Comparison of ENCODE assay signal across 8 cellular contexts in the genomic region with DNA sequence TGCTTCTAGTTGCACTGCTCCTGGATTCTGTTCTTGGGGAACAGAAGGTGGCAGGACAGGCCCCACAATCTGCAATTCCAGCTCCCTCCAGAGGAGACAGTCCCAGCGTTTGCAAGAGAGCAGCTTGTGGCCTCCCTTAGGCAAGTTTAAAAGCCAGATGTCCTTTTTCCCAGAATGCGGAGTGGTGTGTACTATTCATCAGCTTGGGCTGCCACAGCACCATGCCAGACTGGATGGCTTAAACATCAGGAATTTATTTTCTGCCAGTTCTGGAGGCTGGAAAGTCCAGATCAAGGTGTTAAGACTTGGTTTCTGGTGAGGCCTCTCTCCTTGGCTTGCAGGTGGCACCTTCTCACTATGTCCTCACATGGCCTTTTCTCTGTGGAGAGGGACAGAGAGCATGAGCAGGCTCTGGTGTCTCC. TPM values are rescaled to one million over a fixed set of nuclear protein-coding genes. Genes with fewer than 3 reads are reported as not detected.
DNase-seq lines count a peak whose midpoint lies in the region; ATAC-seq and TF ChIP-seq lines count a peak whose summit lies in the region.

No MANE protein-coding gene starts in this region.

- TF ChIP-seq CTCF in astrocyte of the cerebellum (IDR thresholded peaks at IDR 0.05; ENCODE audit: low read depth, low read length, missing control alignments) (peak; percentile 69), neural cell (IDR thresholded peaks at IDR 0.05; ENCODE audit: poor library complexity, severe bottlenecking) (peak; percentile 40), sigmoid colon (IDR thresholded peaks at IDR 0.05) (no peak)

- H3F3A ChIP-seq in neural cell (ENCODE audit: insufficient read depth, low read length, poor library complexity, severe bottlenecking), result peaks cover 5% of the 10 kb centered on the region

- no peaks in the 10 kb centered on the region for H4K20me1 ChIP-seq in neural cell (ENCODE audit: insufficient read depth)

- ATAC-seq in left lobe of liver (no peak), HG03175 (IDR thresholded peaks at IDR 0.05; ENCODE audit: unreplicated experiment) (no peak)

- peak; percentile 7 for DNase-seq in NOMO-1 treated with dmso at 0.1 percent for 144 hours (lab: John Stamatoyannopoulos, UW; ENCODE audit: unreplicated experiment)
- no peak for DNase-seq in NOMO-1 treated with DMSO at 0.1 percent for 48 hours (lab: John Stamatoyannopoulos, UW; ENCODE audit: unreplicated experiment)
- DNase-seq in MG63, result peak; percentile 23
- no peak for DNase-seq in astrocyte of the cerebellum (ENCODE audit: low read depth)
- no peak for DNase-seq in left lobe of liver (ENCODE audit: low spot score)
- no peak for DNase-seq in sigmoid colon

- no peak overlapping the region for H3K9ac ChIP-seq in neural cell (ENCODE audit: low read length)

- peaks cover 0 to 17% (median 13%) of the 10 kb centered on the region in 4 donors for H3K4me1 ChIP-seq in sigmoid colon

- H3K79me2 ChIP-seq in neural cell (replicated peaks; ENCODE audit: insufficient read depth, low read length), result peaks cover 9% of the 10 kb centered on the region

- TF ChIP-seq RAD21 in neural cell (conservative IDR thresholded peaks at IDR 0.05), result no peak

- in situ Hi-C loops in astrocyte of the cerebellum (cut with HindIII; ENCODE audit: low sequenced_read_pairs), result no loop called here

- H3K36me3 ChIP-seq in MG63, result peaks cover 2% of the 10 kb centered on the region; the same call in 1 of the 2 replicates
- peaks cover 6% of the 10 kb centered on the region for H3K36me3 ChIP-seq in neural cell (ENCODE audit: insufficient read depth, low read length)
- H3K36me3 ChIP-seq in sigmoid colon, result no peaks in the 10 kb centered on the region

- no peak overlapping the region for H3K4me3 ChIP-seq in MG63
- H3K4me3 ChIP-seq in astrocyte of the cerebellum (ENCODE audit: low read depth, low read length), result no peak overlapping the region
- no peak overlapping the region for H3K4me3 ChIP-seq in neural cell (ENCODE audit: low read length)
- H3K4me3 ChIP-seq in sigmoid colon, result no peak overlapping the region

- H2AFZ ChIP-seq in neural cell (ENCODE audit: low read depth, low read length), result no peak overlapping the region

- H3K27ac ChIP-seq in neural cell (ENCODE audit: low read length) (no peak overlapping the region), sigmoid colon (no peak overlapping the region)

- TF ChIP-seq EP300 in neural cell (conservative IDR thresholded peaks at IDR 0.05; ENCODE audit: poor library complexity, severe bottlenecking) (no peak), sigmoid colon (IDR thresholded peaks at IDR 0.05) (no peak)

- 52 to 66% methylated on average over 2 of the region's 2 CpGs for WGBS in sigmoid colon, 2 donors

- H3K27me3 ChIP-seq in MG63 (no peaks in the 10 kb centered on the region), neural cell (ENCODE audit: insufficient read depth, low read depth, low read length) (no peaks in the 10 kb centered on the region), sigmoid colon (peaks cover 0 to 5% (median 0%) of the 10 kb centered on the region in 3 donors)

- H3K9me3 ChIP-seq in MG63 (no peaks in the 10 kb centered on the region), neural cell (ENCODE audit: low read length) (no peaks in the 10 kb centered on the region), sigmoid colon (no peaks in the 10 kb centered on the region)

- no peaks in the 10 kb centered on the region for H3K9me2 ChIP-seq in neural cell (ENCODE audit: insufficient read depth, low read length)

- no peak for TF ChIP-seq POLR2A in sigmoid colon (IDR thresholded peaks at IDR 0.05)

- intact Hi-C loops in sigmoid colon (cut with DNase I), result no loop called here

- H3K4me2 ChIP-seq in neural cell (ENCODE audit: low read length), result no peak overlapping the region

TF ChIP-seq in neural cell, 6 proteins besides CTCF, POLR2A, EP300 and RAD21:
- TF ChIP-seq TAF1 (IDR thresholded peaks at IDR 0.05; ENCODE audit: low read depth) (no peak), EZH2 (IDR thresholded peaks at IDR 0.05; ENCODE audit: borderline replicate concordance, insufficient read depth, low read length, poor library complexity, severe bottlenecking) (no peak), POLR2AphosphoS5 (IDR thresholded peaks at IDR 0.05) (no peak), MXI1 (conservative IDR thresholded peaks at IDR 0.05; ENCODE audit: poor library complexity, severe bottlenecking) (no peak), SMC3 (conservative IDR thresholded peaks at IDR 0.05; ENCODE audit: poor library complexity) (no peak)
- TF ChIP-seq, protein P1, sequence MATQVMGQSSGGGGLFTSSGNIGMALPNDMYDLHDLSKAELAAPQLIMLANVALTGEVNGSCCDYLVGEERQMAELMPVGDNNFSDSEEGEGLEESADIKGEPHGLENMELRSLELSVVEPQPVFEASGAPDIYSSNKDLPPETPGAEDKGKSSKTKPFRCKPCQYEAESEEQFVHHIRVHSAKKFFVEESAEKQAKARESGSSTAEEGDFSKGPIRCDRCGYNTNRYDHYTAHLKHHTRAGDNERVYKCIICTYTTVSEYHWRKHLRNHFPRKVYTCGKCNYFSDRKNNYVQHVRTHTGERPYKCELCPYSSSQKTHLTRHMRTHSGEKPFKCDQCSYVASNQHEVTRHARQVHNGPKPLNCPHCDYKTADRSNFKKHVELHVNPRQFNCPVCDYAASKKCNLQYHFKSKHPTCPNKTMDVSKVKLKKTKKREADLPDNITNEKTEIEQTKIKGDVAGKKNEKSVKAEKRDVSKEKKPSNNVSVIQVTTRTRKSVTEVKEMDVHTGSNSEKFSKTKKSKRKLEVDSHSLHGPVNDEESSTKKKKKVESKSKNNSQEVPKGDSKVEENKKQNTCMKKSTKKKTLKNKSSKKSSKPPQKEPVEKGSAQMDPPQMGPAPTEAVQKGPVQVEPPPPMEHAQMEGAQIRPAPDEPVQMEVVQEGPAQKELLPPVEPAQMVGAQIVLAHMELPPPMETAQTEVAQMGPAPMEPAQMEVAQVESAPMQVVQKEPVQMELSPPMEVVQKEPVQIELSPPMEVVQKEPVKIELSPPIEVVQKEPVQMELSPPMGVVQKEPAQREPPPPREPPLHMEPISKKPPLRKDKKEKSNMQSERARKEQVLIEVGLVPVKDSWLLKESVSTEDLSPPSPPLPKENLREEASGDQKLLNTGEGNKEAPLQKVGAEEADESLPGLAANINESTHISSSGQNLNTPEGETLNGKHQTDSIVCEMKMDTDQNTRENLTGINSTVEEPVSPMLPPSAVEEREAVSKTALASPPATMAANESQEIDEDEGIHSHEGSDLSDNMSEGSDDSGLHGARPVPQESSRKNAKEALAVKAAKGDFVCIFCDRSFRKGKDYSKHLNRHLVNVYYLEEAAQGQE (IDR thresholded peaks at IDR 0.05; ENCODE audit: borderline replicate concordance), result no peak
TF ChIP-seq in neural cell: peak in this region for 0.

RNA-seq across cellular contexts. Expression of gene MIAT, which starts 11.7 kb away (rescaled TPM):
- 0.33 TPM in 1 of 2 replicates, not detected in the other for total RNA-seq in MG63 (2014; rRNA removed; shearing (Covaris generic); ENCODE audit: low replicate concordance)
- polyA plus RNA-seq in neural cell (529 and 710 TPM in 2 replicates), sigmoid colon (1 to 10 TPM in 1 of 3 donors, under 1 TPM in 1, not detected in 1; under 0.01 to 3.4 TPM)
- 421 and 468 TPM in 2 replicates for polyA minus RNA-seq in neural cell
- total RNA-seq in left lobe of liver (0.60 TPM), sigmoid colon (1 to 10 TPM in 3 of 4 donors, under 1 TPM in 1; 0.82 to 1.7 (median 1.3) TPM)

RNA-seq across cellular contexts. Expression of gene CRYBA4, which starts 47.3 kb away (rescaled TPM):
- not detected in 2 replicates for total RNA-seq in MG63 (2014; rRNA removed; shearing (Covaris generic); ENCODE audit: low replicate concordance)
- polyA plus RNA-seq in neural cell (not detected in 2 replicates), sigmoid colon (not detected)
- not detected in 2 replicates for polyA minus RNA-seq in neural cell
- total RNA-seq in left lobe of liver (not detected), sigmoid colon (not detected)

RNA-seq across cellular contexts. Expression of gene CRYBB1, which starts 51.2 kb away (rescaled TPM):
- not detected in 2 replicates for total RNA-seq in MG63 (2014; rRNA removed; shearing (Covaris generic); ENCODE audit: low replicate concordance)
- polyA plus RNA-seq in neural cell (not detected in 2 replicates), sigmoid colon (1 to 10 TPM in 1 of 3 donors, under 1 TPM in 1, not detected in 1; 0.47 to 3.0 TPM)
- not detected in 2 replicates for polyA minus RNA-seq in neural cell
- total RNA-seq in left lobe of liver (not detected), sigmoid colon (1 to 10 TPM in 1 of 4 donors, under 1 TPM in 1, not detected in 2; 0.82 to 1.8 TPM)

Comparison
In these comparisons a context has a peak if more than half of its experiments do, and no peak if none do; other contexts are left out.
1. DNase-seq: peak in NOMO-1 treated with dmso at 0.1 percent for 144 hours (single experiment) and MG63 (single experiment); none in NOMO-1 treated with DMSO at 0.1 percent for 48 hours (single experiment), astrocyte of the cerebellum (single experiment), left lobe of liver (single experiment) and sigmoid colon (single experiment).
2. CTCF ChIP-seq: peak in astrocyte of the cerebellum (single experiment) and neural cell (single experiment); none in sigmoid colon (0 of 4).